ENCODE assay signal across 24 cellular contexts in the genomic region with DNA sequence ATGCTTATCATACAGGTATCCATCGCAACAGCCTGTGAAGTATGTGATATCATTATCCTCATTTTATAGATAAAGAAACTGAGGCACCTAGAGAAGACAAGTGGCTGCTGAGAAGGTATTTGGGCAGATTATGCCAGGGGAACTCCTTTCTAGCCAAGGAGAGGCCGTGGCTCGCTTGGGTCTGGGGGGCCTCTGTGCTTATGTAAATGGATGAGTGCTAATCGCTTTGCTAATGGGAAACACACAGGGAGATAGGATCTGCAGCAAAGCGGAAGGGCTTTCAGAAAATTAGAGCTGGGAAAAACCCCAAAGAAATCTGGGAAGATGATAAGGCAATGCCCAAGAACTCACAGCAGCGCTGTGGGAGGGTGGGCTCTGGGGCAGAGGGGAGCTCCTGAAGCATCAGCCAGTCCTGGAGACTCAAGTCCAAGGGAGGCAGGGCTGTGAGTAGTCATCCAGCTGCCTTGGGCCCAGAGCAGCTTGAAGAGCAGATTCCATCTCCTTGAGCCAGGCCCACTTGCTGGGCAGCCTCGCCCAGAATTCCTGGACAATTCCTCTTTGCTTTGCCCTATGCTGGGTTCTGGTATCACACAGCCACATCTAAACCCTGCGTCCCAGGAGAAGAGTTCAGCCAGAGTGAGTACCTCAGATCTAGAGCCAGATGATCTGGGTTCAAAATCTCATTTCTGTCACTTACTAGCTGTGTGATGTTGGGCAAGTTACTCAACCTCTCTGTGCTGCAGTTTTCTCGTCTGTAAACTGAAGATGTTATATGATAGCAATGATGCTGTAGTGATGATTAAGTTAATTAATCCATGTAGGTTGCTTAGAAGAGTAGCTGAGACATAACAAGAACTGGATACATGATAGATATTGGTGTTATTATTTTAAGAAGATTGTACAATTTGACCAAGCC. TPM values are rescaled to one million over a fixed set of nuclear protein-coding genes. Genes with fewer than 3 reads are reported as not detected.
DNase-seq lines count a peak whose midpoint lies in the region; ATAC-seq, FAIRE-seq and TF ChIP-seq lines count a peak whose summit lies in the region.
"Had no signal": no experiment of that assay in that cellular context is flagged by ENCODE, and none has a peak within 500 bp of the region (broad histone marks: within the 10 kb centered on the region; RNA-seq: fewer than 3 reads in every experiment).

No MANE protein-coding gene starts in this region.

- H3K79me2 ChIP-seq in HepG2 (ENCODE audit: insufficient read depth, low read length) (no peaks in the 10 kb centered on the region), mesendoderm (ENCODE audit: control insufficient read depth, insufficient read depth, low read length) (no peaks in the 10 kb centered on the region)

- in situ Hi-C loops in HepG2 (cut with HindIII; ENCODE audit: extremely low pct_ligation_motif_present, low pct_unique_long_range_greater_than_20kb) = no loop called here

- TF ChIP-seq RAD21 in HepG2 (CRISPR knock-in tag; IDR thresholded peaks at IDR 0.05) = no peak

- H3K56ac ChIP-seq in mesendoderm (ENCODE audit: low read length) = no peak overlapping the region

- no peak overlapping the region for H3K4ac ChIP-seq in mesendoderm (ENCODE audit: low read depth, low read length)

- no peak for ATAC-seq in HepG2
- no peak for ATAC-seq in right lobe of liver
- ATAC-seq in upper lobe of right lung = peak; percentile 44
- no peak for ATAC-seq in GM21390 (IDR thresholded peaks at IDR 0.05; ENCODE audit: unreplicated experiment)
- no peak for ATAC-seq in HG03039 (IDR thresholded peaks at IDR 0.05; ENCODE audit: unreplicated experiment)
- ATAC-seq: HCT116 had no signal

- intact Hi-C loops in HepG2 (cut with micrococcal nuclease; ENCODE audit: unreplicated experiment) (no loop called here), right lobe of liver (cut with DNase I) (no loop called here), upper lobe of right lung (cut with DNase I) (no loop called here)

- no peak overlapping the region for H4K5ac ChIP-seq in mesendoderm (ENCODE audit: low read length)

- no peak overlapping the region for H3K9ac ChIP-seq in HepG2 (ENCODE audit: insufficient read depth, low read depth, low read length)
- no peak overlapping the region for H3K9ac ChIP-seq in NT2/D1 (ENCODE audit: insufficient read length, low read depth)
- H3K9ac ChIP-seq in mesendoderm (ENCODE audit: low read length) = no peak overlapping the region

- H3K4me3 ChIP-seq in HepG2 (replicated peaks in 1 of 3; ENCODE audit: insufficient read depth in 1 of 3, low read depth in 2 of 3, low read length in 3 of 3) = no peak overlapping the region
- no peak overlapping the region for H3K4me3 ChIP-seq in right lobe of liver
- H3K4me3 ChIP-seq in NT2/D1 (ENCODE audit: insufficient read length, low read depth) = no peak overlapping the region
- no peak overlapping the region for H3K4me3 ChIP-seq in mesendoderm (ENCODE audit: low read length)
- no peak overlapping the region for H3K4me3 ChIP-seq in upper lobe of right lung
- H3K4me3 ChIP-seq: Peyer's patch had no signal

- no peak for TF ChIP-seq CTCF in HepG2 (CRISPR knock-in tag; IDR thresholded peaks at IDR 0.05)
- no peak for TF ChIP-seq CTCF in right lobe of liver (IDR thresholded peaks at IDR 0.05)
- TF ChIP-seq CTCF in upper lobe of right lung (IDR thresholded peaks at IDR 0.05) = no peak

- CTCF ChIA-PET in HepG2 (lab: Yijun Ruan, JAX; ENCODE audit: low intra/inter-chr PET ratio, low total read pairs) = no interaction called here

- H2AFZ ChIP-seq in HepG2 (ENCODE audit: low read length) = no peak overlapping the region

- H3K23ac ChIP-seq in mesendoderm (ENCODE audit: low read length) = no peak overlapping the region

- H3K9me3 ChIP-seq in HepG2 (ENCODE audit: low read length) = peaks cover 5% of the 10 kb centered on the region; the same call in 1 of the 2 replicates
- no peaks in the 10 kb centered on the region for H3K9me3 ChIP-seq in right lobe of liver
- H3K9me3 ChIP-seq in NT2/D1 (ENCODE audit: insufficient read depth, low read length) = no peaks in the 10 kb centered on the region
- no peaks in the 10 kb centered on the region for H3K9me3 ChIP-seq in upper lobe of right lung
- H3K9me3 ChIP-seq: Peyer's patch had no signal

- no peak for FAIRE-seq in HepG2 (lab: Jason Lieb, UNC)
- FAIRE-seq: D721Med had no signal

- TF ChIP-seq EP300 in HepG2 (IDR thresholded peaks at IDR 0.05; ENCODE audit: low read depth in 2 of 2, low read length in 2 of 2) (no peak), HepG2 (CRISPR knock-in tag; IDR thresholded peaks at IDR 0.05; ENCODE audit: borderline replicate concordance) (no peak)

- BruUV-seq in HepG2 (replicated peaks; lab: Mats Ljungman, UMichigan) = no TSS peak

- H2BK120ac ChIP-seq in mesendoderm (ENCODE audit: low read depth, low read length) = no peak overlapping the region

- H2BK15ac ChIP-seq in mesendoderm (replicated peaks; ENCODE audit: low read depth) = no peak overlapping the region

- H3K36me3 ChIP-seq in HepG2 (replicated peaks in 1 of 2; ENCODE audit: control insufficient read depth in 1 of 2, insufficient read depth in 2 of 2, low read length in 2 of 2) (no peaks in the 10 kb centered on the region), right lobe of liver (no peaks in the 10 kb centered on the region), NT2/D1 (ENCODE audit: insufficient read depth, insufficient read length, low read length) (no peaks in the 10 kb centered on the region), mesendoderm (ENCODE audit: control insufficient read depth, insufficient read depth, low read length) (no peaks in the 10 kb centered on the region), upper lobe of right lung (no peaks in the 10 kb centered on the region)
- H3K36me3 ChIP-seq: Peyer's patch had no signal

- no peak for TF ChIP-seq POLR2A in HepG2 (IDR thresholded peaks at IDR 0.05; ENCODE audit: insufficient read depth in 1 of 2, low read depth in 2 of 2, low read length in 2 of 2)
- TF ChIP-seq POLR2A in right lobe of liver (IDR thresholded peaks at IDR 0.05) = no peak

- no peak overlapping the region for H2AK5ac ChIP-seq in mesendoderm (ENCODE audit: low read length)

- H3K4me1 ChIP-seq in HepG2 (ENCODE audit: insufficient read depth, low read length) = peaks cover 23% of the 10 kb centered on the region
- H3K4me1 ChIP-seq in right lobe of liver = peaks cover 0 to 31% (median 14%) of the 10 kb centered on the region in 4 donors
- H3K4me1 ChIP-seq in NT2/D1 (ENCODE audit: insufficient read depth, insufficient read length) = peaks cover 10% of the 10 kb centered on the region
- H3K4me1 ChIP-seq in mesendoderm (ENCODE audit: control insufficient read depth, low read depth, low read length) = no peaks in the 10 kb centered on the region
- H3K4me1 ChIP-seq in upper lobe of right lung = no peaks in the 10 kb centered on the region

- H3K79me1 ChIP-seq in mesendoderm (ENCODE audit: low read length) = no peaks in the 10 kb centered on the region

- no peak overlapping the region for H3K4me2 ChIP-seq in HepG2 (ENCODE audit: low read depth, low read length)
- H3K4me2 ChIP-seq in mesendoderm (ENCODE audit: low read length) = no peak overlapping the region

- peaks cover 46% of the 10 kb centered on the region for H4K20me1 ChIP-seq in HepG2 (ENCODE audit: insufficient read depth, low read length)

- no peak overlapping the region for H3K18ac ChIP-seq in mesendoderm (ENCODE audit: low read length)

- 58% methylated on average over 9 of the region's 9 CpGs for WGBS in HepG2 (ENCODE audit: low lambda C conversion rate)
- WGBS in right lobe of liver (ENCODE audit: insufficient coverage, low coverage, low lambda C conversion rate, missing lambda C conversion rate) = 62% methylated on average over 5 of the region's 9 CpGs
- no CpG with 5 or more reads among the region's 9 CpGs for WGBS in mesendoderm (ENCODE audit: extremely low coverage, insufficient coverage, low lambda C conversion rate)

- H3K27me3 ChIP-seq in HepG2 (ENCODE audit: control insufficient read depth in 1 of 2, insufficient read depth in 2 of 2, low read length in 2 of 2) (peaks cover 5 to 84% of the 10 kb centered on the region in 2 experiments; a peak in 4 of 5 replicates), right lobe of liver (no peaks in the 10 kb centered on the region), NT2/D1 (ENCODE audit: insufficient read depth, insufficient read length) (peaks cover under 1% of the 10 kb centered on the region), mesendoderm (ENCODE audit: insufficient read depth, low read length, poor library complexity) (no peaks in the 10 kb centered on the region), upper lobe of right lung (no peaks in the 10 kb centered on the region)
- H3K27me3 ChIP-seq: Peyer's patch had no signal

- POLR2A ChIA-PET in HepG2 (lab: Yijun Ruan, JAX) = no interaction called here

- DNase-seq in HepG2 (ENCODE audit: low spot score) (no peak), right lobe of liver (no peak), NT2/D1 (ENCODE audit: low read depth, low spot score) (peak; percentile 43), mesendoderm (peak; percentile 68), upper lobe of right lung (no peak), NAMALWA (ENCODE audit: low spot score) (no peak)
- DNase-seq: CD8-positive, alpha-beta memory T cell; Kasumi-1; MM.1S; NCI-H1092; NCI-H146; NCI-H2029 treated with DMSO at 0.1 percent for 48 hours; NCI-H345; NCI-H524; NCI-H774; NK-92 treated with Interleukin-12 subunit alpha and Interleukin-12 subunit beta, amount 100 ng/mL, for 24 hours; Peyer's patch had no signal

- H3K27ac ChIP-seq in HepG2 (ENCODE audit: extremely low read length, insufficient read depth, low read length) = no peak overlapping the region
- no peak overlapping the region for H3K27ac ChIP-seq in right lobe of liver
- H3K27ac ChIP-seq in mesendoderm (ENCODE audit: low read depth, low read length) = no peak overlapping the region
- no peak overlapping the region for H3K27ac ChIP-seq in upper lobe of right lung
- H3K27ac ChIP-seq: C4-2B, Peyer's patch had no signal

- H4K8ac ChIP-seq in mesendoderm (ENCODE audit: low read depth, low read length) = no peak overlapping the region

- no peak overlapping the region for H2BK5ac ChIP-seq in mesendoderm (ENCODE audit: low read length)

RNA-seq across cellular contexts. Expression of a gene that starts 36.7 kb away (rescaled TPM):
- total RNA-seq in HepG2 (2016; rRNA removed; fragmentation: Illumina TruSeq; extraction: Trizol) = 0.07 and 0.09 TPM in 2 replicates
- 0.09 TPM in 1 of 2 replicates, not detected in the other for total RNA-seq in HepG2 (2016; cell fraction: cytosol; rRNA removed; fragmentation: Illumina TruSeq; extraction: Trizol; ENCODE audit: low read depth)
- total RNA-seq in HepG2 (2016; cell fraction: insoluble cytoplasmic fraction; rRNA removed; fragmentation: Illumina TruSeq; extraction: Trizol) = 0.04 and 0.09 TPM in 2 replicates
- 0.09 and 0.10 TPM in 2 replicates for total RNA-seq in HepG2 (2016; cell fraction: membrane; rRNA removed; fragmentation: Illumina TruSeq; extraction: Trizol)
- 0.06 TPM in 1 of 2 replicates, not detected in the other for total RNA-seq in HepG2 (2016; cell fraction: nucleus; rRNA removed; fragmentation: Illumina TruSeq; extraction: Trizol)
- polyA plus RNA-seq in HepG2 (2011; rRNA removed) = 0.01 and 0.03 TPM in 2 replicates
- polyA plus RNA-seq in HepG2 (2011; cell fraction: cytosol; rRNA removed) = 0.03 and 0.04 TPM in 2 replicates
- polyA plus RNA-seq in HepG2 (2011; cell fraction: nucleus; rRNA removed) = 0.03 and 0.10 TPM in 2 replicates
- 0.29 and 0.32 TPM in 2 replicates for polyA plus RNA-seq in HepG2 (2012)
- 0.02 TPM in 1 of 2 replicates, not detected in the other for polyA plus RNA-seq in HepG2 (2016; cell fraction: cytosol; fragmentation: Illumina TruSeq; extraction: Trizol; ENCODE audit: low read depth)
- polyA plus RNA-seq in HepG2 (2016; cell fraction: insoluble cytoplasmic fraction; fragmentation: Illumina TruSeq; extraction: Trizol; ENCODE audit: low read depth) = 0.05 and 0.13 TPM in 2 replicates
- polyA plus RNA-seq in HepG2 (2016; cell fraction: membrane; fragmentation: Illumina TruSeq; extraction: Trizol; ENCODE audit: low read depth) = not detected in 2 replicates
- polyA plus RNA-seq in HepG2 (2016; cell fraction: nucleus; fragmentation: Illumina TruSeq; extraction: Trizol; ENCODE audit: insufficient read depth, low read depth) = 0.09 TPM in 1 of 2 replicates, not detected in the other
- polyA minus RNA-seq in HepG2 (2011; rRNA and poly(A)+ RNA removed; ENCODE audit: low replicate concordance) = 0.23 TPM in 1 of 2 replicates, not detected in the other
- polyA minus RNA-seq in HepG2 (2011; cell fraction: cytosol; rRNA and poly(A)+ RNA removed) = not detected in 2 replicates
- 0.12 TPM in 1 of 2 replicates, not detected in the other for polyA minus RNA-seq in HepG2 (2011; cell fraction: nucleus; rRNA and poly(A)+ RNA removed)
- total RNA-seq in right lobe of liver = under 1 TPM; 0.25 to 0.86 (median 0.41) TPM
- 0.01 TPM for polyA plus RNA-seq in mesendoderm (2013, experiment 1 of 2)
- polyA plus RNA-seq in mesendoderm (2013, experiment 2 of 2) = 0.01 TPM
- total RNA-seq in upper lobe of right lung = 0.35 TPM

RNA-seq across cellular contexts. Expression of a gene that starts 58.5 kb away (rescaled TPM):
- total RNA-seq in HepG2 (2016; rRNA removed; fragmentation: Illumina TruSeq; extraction: Trizol) (not detected in 2 replicates), right lobe of liver (not detected), upper lobe of right lung (not detected)
- total RNA-seq in HepG2 (2016; cell fraction: cytosol; rRNA removed; fragmentation: Illumina TruSeq; extraction: Trizol; ENCODE audit: low read depth) = not detected in 2 replicates
- not detected in 2 replicates for total RNA-seq in HepG2 (2016; cell fraction: insoluble cytoplasmic fraction; rRNA removed; fragmentation: Illumina TruSeq; extraction: Trizol)
- total RNA-seq in HepG2 (2016; cell fraction: membrane; rRNA removed; fragmentation: Illumina TruSeq; extraction: Trizol) = not detected in 2 replicates
- not detected in 2 replicates for total RNA-seq in HepG2 (2016; cell fraction: nucleus; rRNA removed; fragmentation: Illumina TruSeq; extraction: Trizol)
- polyA plus RNA-seq in HepG2 (2011; rRNA removed) = not detected in 2 replicates
- not detected in 2 replicates for polyA plus RNA-seq in HepG2 (2011; cell fraction: cytosol; rRNA removed)
- polyA plus RNA-seq in HepG2 (2011; cell fraction: nucleus; rRNA removed) = not detected in 2 replicates
- not detected in 2 replicates for polyA plus RNA-seq in HepG2 (2012)
- not detected in 2 replicates for polyA plus RNA-seq in HepG2 (2016; cell fraction: cytosol; fragmentation: Illumina TruSeq; extraction: Trizol; ENCODE audit: low read depth)
- not detected in 2 replicates for polyA plus RNA-seq in HepG2 (2016; cell fraction: insoluble cytoplasmic fraction; fragmentation: Illumina TruSeq; extraction: Trizol; ENCODE audit: low read depth)
- polyA plus RNA-seq in HepG2 (2016; cell fraction: membrane; fragmentation: Illumina TruSeq; extraction: Trizol; ENCODE audit: low read depth) = not detected in 2 replicates
- polyA plus RNA-seq in HepG2 (2016; cell fraction: nucleus; fragmentation: Illumina TruSeq; extraction: Trizol; ENCODE audit: insufficient read depth, low read depth) = not detected in 2 replicates
- polyA minus RNA-seq in HepG2 (2011; rRNA and poly(A)+ RNA removed; ENCODE audit: low replicate concordance) = not detected in 2 replicates
- polyA minus RNA-seq in HepG2 (2011; cell fraction: cytosol; rRNA and poly(A)+ RNA removed) = not detected in 2 replicates
- polyA minus RNA-seq in HepG2 (2011; cell fraction: nucleus; rRNA and poly(A)+ RNA removed) = not detected in 2 replicates
- 0.17 TPM for polyA plus RNA-seq in mesendoderm (2013, experiment 1 of 2)
- polyA plus RNA-seq in mesendoderm (2013, experiment 2 of 2) = 0.17 TPM
- total RNA-seq: A172; CD8-positive, alpha-beta memory T cell; OCI-LY7; Peyer's patch had no signal
- polyA plus RNA-seq: CD8-positive, alpha-beta memory T cell had no signal

Comparison
In these comparisons a context has a peak if more than half of its experiments do, and no peak if none do; other contexts are left out.
1. DNase-seq: peak in NT2/D1 (single experiment) and mesendoderm (single experiment); none in HepG2 (single experiment), right lobe of liver (0 of 3), upper lobe of right lung (single experiment) and NAMALWA (single experiment).